Comparison of ENCODE assay signal across 12 cellular contexts in genomic region chr2:23269747-23270146, GRCh38.
"Had no signal": no experiment of that assay in that cellular context is flagged by ENCODE, and none has a peak within 500 bp of the region (broad histone marks: within the 10 kb centered on the region; RNA-seq: fewer than 3 reads in every experiment).

No MANE protein-coding gene starts in this region.

- H3K4me3 ChIP-seq: ascending aorta, dorsolateral prefrontal cortex, psoas muscle, right lobe of liver had no signal

- H3K36me3 ChIP-seq: ascending aorta, right lobe of liver had no signal

- FAIRE-seq: bronchial epithelial cell had no signal

- H3K9me3 ChIP-seq: ascending aorta, psoas muscle, right lobe of liver had no signal

- H3K27me3 ChIP-seq: ascending aorta, right lobe of liver had no signal

- H3K27ac ChIP-seq: ascending aorta, dorsolateral prefrontal cortex, psoas muscle had no signal

- DNase-seq: activated CD4-positive, alpha-beta memory T cell treated with anti-CD3 and anti-CD28 coated beads, Interleukin-2, amount 10 ng/mL, durations not matched to agents 7 days and 5 days; activated gamma-delta T cell treated with Interleukin-2 at 50 U/mL for 16 hours; activated naive CD8-positive, alpha-beta T cell treated with anti-CD3 and anti-CD28 coated beads, Interleukin-2, amount 10 ng/mL, durations not matched to agents 7 days and 5 days; activated T-cell treated with anti-CD3 and anti-CD28 coated beads, Interleukin-2, amount 50 U/mL, for 72 hours; dorsolateral prefrontal cortex; left cardiac atrium; psoas muscle; right lobe of liver; stimulated activated CD4-positive, alpha-beta T cell treated with anti-CD3 and anti-CD28 coated beads, Interleukin-12 subunit alpha, Interleukin-12 subunit beta, amount 100 ng/mL, for 4 hours; stimulated activated naive CD8-positive, alpha-beta T cell treated with anti-CD3 and anti-CD28 coated beads, Interleukin-15, Interleukin-2, amounts not matched to agents 100 U/mL and 50 U/mL, for 24 hours had no signal

- H3K4me1 ChIP-seq: psoas muscle had no signal
